In genomic region chr2:229715895-229716507, GRCh38 we compare ENCODE assay signal across 8 cellular contexts. TPM values are rescaled to one million over a fixed set of nuclear protein-coding genes. Genes with fewer than 3 reads are reported as not detected.
DNase-seq lines count a peak whose midpoint lies in the region; ATAC-seq and TF ChIP-seq lines count a peak whose summit lies in the region.

No MANE protein-coding gene starts in this region.

- H3K9me3 Mint-ChIP-seq in natural killer cell = no peaks in the 10 kb centered on the region

- H3K4me1 ChIP-seq in mesenchymal stem cell (ENCODE audit: control insufficient read depth, insufficient read depth, low read depth, low read length) = peaks cover 22% of the 10 kb centered on the region

- H3K36me3 Mint-ChIP-seq in natural killer cell = no peaks in the 10 kb centered on the region

- no peak overlapping the region for H3K4me2 ChIP-seq in mesenchymal stem cell (ENCODE audit: low read length, poor library complexity, severe bottlenecking)

- no peak overlapping the region for H2AK5ac ChIP-seq in mesenchymal stem cell (ENCODE audit: low read length, severe bottlenecking)

- no peak overlapping the region for H4K8ac ChIP-seq in mesenchymal stem cell (ENCODE audit: low read length)

- no peak overlapping the region for H2BK5ac ChIP-seq in mesenchymal stem cell (ENCODE audit: low read depth, low read length, poor library complexity, severe bottlenecking)

- 0% methylated on average over 3 of the region's 4 CpGs for WGBS in mesenchymal stem cell

- H2BK12ac ChIP-seq in mesenchymal stem cell (ENCODE audit: low read length in 2 of 2) = no peak overlapping the region

- H3K27ac ChIP-seq in mesenchymal stem cell (ENCODE audit: low read length, poor library complexity, severe bottlenecking) = no peak overlapping the region

- no peak overlapping the region for H2BK120ac ChIP-seq in mesenchymal stem cell (ENCODE audit: low read depth, low read length)

- H3K36me3 ChIP-seq in mesenchymal stem cell (ENCODE audit: control insufficient read depth in 1 of 2, insufficient read depth in 2 of 2, low read depth in 1 of 2, low read length in 2 of 2) = no peaks in the 10 kb centered on the region

- no peak overlapping the region for H3K4me3 ChIP-seq in cardiac fibroblast (replicated peaks in 1 of 2; ENCODE audit: low read depth in 2 of 2, low read length in 2 of 2)
- H3K4me3 ChIP-seq in mesenchymal stem cell (ENCODE audit: insufficient read depth in 1 of 2, low read depth in 1 of 2, low read length in 2 of 2) = no peak overlapping the region

- DNase-seq in DMS114 treated with DMSO at 0.1 percent for 48 hours (lab: John Stamatoyannopoulos, UW; ENCODE audit: unreplicated experiment) (peak; percentile 34), KG1 (lab: John Stamatoyannopoulos, UW) (peak; percentile 11), OCI-M1 (lab: John Stamatoyannopoulos, UW) (peak; percentile 73), cardiac fibroblast (ENCODE audit: low read depth in 2 of 2) (peak; percentile 19 to 65), natural killer cell (no peak), foreskin melanocyte (no peak), mesenchymal stem cell (no peak)

- peaks cover 0 to 7% of the 10 kb centered on the region in 2 donors for H3K4me1 Mint-ChIP-seq in natural killer cell

- no peak for ATAC-seq in natural killer cell
- ATAC-seq in GM19035 (IDR thresholded peaks at IDR 0.05; ENCODE audit: unreplicated experiment) = no peak

- no peak overlapping the region for H3K14ac ChIP-seq in mesenchymal stem cell (ENCODE audit: low read length in 2 of 2)

- no peaks in the 10 kb centered on the region for H3K9me3 ChIP-seq in mesenchymal stem cell (ENCODE audit: control insufficient read depth, low read length)

- H3K9ac ChIP-seq in mesenchymal stem cell (ENCODE audit: low read length) = no peak overlapping the region

- H3K27me3 Mint-ChIP-seq in natural killer cell (ENCODE audit: low read depth in 2 of 2) = peaks cover 45 to 64% of the 10 kb centered on the region in 2 donors

- H2AFZ ChIP-seq in mesenchymal stem cell (ENCODE audit: low read depth, low read length) = no peak overlapping the region

- TF ChIP-seq CTCF in cardiac fibroblast (IDR thresholded peaks at IDR 0.05; ENCODE audit: low read depth, low read length) (peak; percentile 58), natural killer cell (IDR thresholded peaks at IDR 0.05) (no peak)

- no peak overlapping the region for H2BK15ac ChIP-seq in mesenchymal stem cell (ENCODE audit: low read depth, poor library complexity, severe bottlenecking)

- H4K91ac ChIP-seq in mesenchymal stem cell (ENCODE audit: low read length) = no peak overlapping the region

- no peak overlapping the region for H3K18ac ChIP-seq in mesenchymal stem cell (ENCODE audit: low read depth in 1 of 2, low read length in 2 of 2)

- intact Hi-C loops in natural killer cell (cut with micrococcal nuclease) = no loop called here

- peaks cover 62 to 68% of the 10 kb centered on the region in 2 experiments for H3K27me3 ChIP-seq in mesenchymal stem cell (ENCODE audit: control insufficient read depth in 1 of 2, insufficient read depth in 1 of 2, low read length in 2 of 2)

- no peaks in the 10 kb centered on the region for H3K79me1 ChIP-seq in mesenchymal stem cell (replicated peaks; ENCODE audit: low read length, poor library complexity, severe bottlenecking)

- no peak overlapping the region for H3K4ac ChIP-seq in mesenchymal stem cell (ENCODE audit: low read depth in 1 of 2, low read length in 2 of 2)

- H3K27ac Mint-ChIP-seq in natural killer cell = no peak overlapping the region

- peak overlapping the region; percentile 69 for H3K4me3 Mint-ChIP-seq in natural killer cell

- no peak overlapping the region for H3K23ac ChIP-seq in mesenchymal stem cell (ENCODE audit: low read length in 2 of 2)

RNA-seq across cellular contexts. Expression of gene DNER, which starts 1.6 kb away (rescaled TPM):
- not detected for total RNA-seq in natural killer cell
- polyA plus RNA-seq in mesenchymal stem cell (2013, experiment 1 of 2) = 0.01 TPM
- not detected for polyA plus RNA-seq in mesenchymal stem cell (2013, experiment 2 of 2)

Comparison
In these comparisons a context has a peak if more than half of its experiments do, and no peak if none do; other contexts are left out.
1. DNase-seq: peak in DMS114 treated with DMSO at 0.1 percent for 48 hours (single experiment), KG1 (single experiment), OCI-M1 (single experiment) and cardiac fibroblast (2 of 2); none in natural killer cell (single experiment), foreskin melanocyte (single experiment) and mesenchymal stem cell (single experiment).